Comparison of ENCODE assay signal across 8 cellular contexts in genomic region chr6:143842468-143842901, GRCh38. TPM values are rescaled to one million over a fixed set of nuclear protein-coding genes. Genes with fewer than 3 reads are reported as not detected.
DNase-seq lines count a peak whose midpoint lies in the region; ATAC-seq and TF ChIP-seq lines count a peak whose summit lies in the region.

No MANE protein-coding gene starts in this region.

- H3K36me3 ChIP-seq in H7 (replicated peaks; ENCODE audit: control insufficient read depth, insufficient read depth, low read length) (peaks cover 22% of the 10 kb centered on the region), heart right ventricle (peaks cover 0 to 32% (median 23%) of the 10 kb centered on the region in 9 donors)

- no peaks in the 10 kb centered on the region for H3K27me3 Mint-ChIP-seq in activated CD4-positive, alpha-beta memory T cell treated with anti-CD3 and anti-CD28 coated beads, Interleukin-2, amount 10 ng/mL, durations not matched to agents 7 days and 5 days

- peaks cover 0 to 19% (median 13%) of the 10 kb centered on the region in 9 donors for H3K4me1 ChIP-seq in heart right ventricle

- no peaks in the 10 kb centered on the region for H3K9me3 ChIP-seq in heart right ventricle

- peak overlapping the region; percentile 90 for H3K4me3 Mint-ChIP-seq in activated CD4-positive, alpha-beta memory T cell treated with anti-CD3 and anti-CD28 coated beads, Interleukin-2, amount 10 ng/mL, durations not matched to agents 7 days and 5 days

- peaks cover 20% of the 10 kb centered on the region for H3K4me1 Mint-ChIP-seq in activated CD4-positive, alpha-beta memory T cell treated with anti-CD3 and anti-CD28 coated beads, Interleukin-2, amount 10 ng/mL, durations not matched to agents 7 days and 5 days

- H3K27ac Mint-ChIP-seq in activated CD4-positive, alpha-beta memory T cell treated with anti-CD3 and anti-CD28 coated beads, Interleukin-2, amount 10 ng/mL, durations not matched to agents 7 days and 5 days: peak overlapping the region; percentile 91

- H3K4me3 ChIP-seq in H7 (ENCODE audit: insufficient read depth, low read depth, low read length): peak overlapping the region; percentile 91
- H3K4me3 ChIP-seq in heart right ventricle: peak overlapping the region; percentile 56 to 94 (median 78)

- H3K9me3 Mint-ChIP-seq in activated CD4-positive, alpha-beta memory T cell treated with anti-CD3 and anti-CD28 coated beads, Interleukin-2, amount 10 ng/mL, durations not matched to agents 7 days and 5 days: no peaks in the 10 kb centered on the region

- no peak for TF ChIP-seq CTCF in heart right ventricle (IDR thresholded peaks at IDR 0.05)

- H3K36me3 Mint-ChIP-seq in activated CD4-positive, alpha-beta memory T cell treated with anti-CD3 and anti-CD28 coated beads, Interleukin-2, amount 10 ng/mL, durations not matched to agents 7 days and 5 days (ENCODE audit: low read depth): peaks cover 26% of the 10 kb centered on the region

- POLR2A ChIA-PET in activated CD4-positive, alpha-beta memory T cell treated with anti-CD3 and anti-CD28 coated beads, Interleukin-2, amount 10 ng/mL, durations not matched to agents 7 days and 5 days (lab: Charles Lee): interaction anchor here (0.8 to 3.8 kb wide), 20 partner anchors 10 to 897 kb away, joined by 3 to 20 read pairs (median 6); partner anchors contain the start of genes ADAT2, HIVEP2, PEX3 and SF3B5

- H3K27ac ChIP-seq in heart right ventricle: peak overlapping the region; percentile 7 to 98 (median 92)

- H3K27me3 ChIP-seq in H7 (ENCODE audit: control insufficient read depth, insufficient read depth, low read length) (no peaks in the 10 kb centered on the region), heart right ventricle (no peaks in the 10 kb centered on the region)

- ATAC-seq in heart right ventricle: peak in 5 of 8 donors; percentile 46 to 68 (median 58)
- ATAC-seq in GM19452 (IDR thresholded peaks at IDR 0.05; ENCODE audit: unreplicated experiment): no peak
- ATAC-seq in GM19324 (IDR thresholded peaks at IDR 0.05; ENCODE audit: low FRiP score, unreplicated experiment): no peak
- ATAC-seq in HG03571 (IDR thresholded peaks at IDR 0.05; ENCODE audit: unreplicated experiment): no peak

- CTCF ChIA-PET in activated CD4-positive, alpha-beta memory T cell treated with anti-CD3 and anti-CD28 coated beads, Interleukin-2, amount 10 ng/mL, durations not matched to agents 7 days and 5 days (lab: Charles Lee): interaction anchor here (0.7 to 2.5 kb wide), 7 partner anchors 7 to 391 kb away, joined by 3 to 11 read pairs (median 5); no protein-coding TSS in a partner anchor

- WGBS in heart right ventricle, 2 donors: 36% methylated on average over 7 of the region's 7 CpGs

- intact Hi-C loops in heart right ventricle (cut with DNase I): loop anchor here in 8 of 10 donors (2.0 to 10.0 kb wide), 10 partner anchors 95 to 268 kb away; partner anchors contain the start of genes PHACTR2 (in 3 of the 8) and PLAGL1 (in 1 of the 8)

- DNase-seq in AG08395 (ENCODE audit: low spot score) (peak; percentile 53), H7 (peak; percentile 17), heart right ventricle (no peak), putamen (ENCODE audit: low spot score) (peak; percentile 9)
- DNase-seq in activated CD4-positive, alpha-beta memory T cell treated with anti-CD3 and anti-CD28 coated beads, Interleukin-2, amount 10 ng/mL, durations not matched to agents 7 days and 5 days: no peak

RNA-seq across cellular contexts. Expression of gene LTV1, which starts 0.7 kb away (rescaled TPM):
- total RNA-seq in H7 (2014; rRNA removed; shearing (Covaris generic)): 18.8 and 25.3 TPM in 2 replicates
- 10 to 100 TPM; 18.3 to 18.8 TPM for total RNA-seq in activated CD4-positive, alpha-beta memory T cell treated with anti-CD3 and anti-CD28 coated beads, Interleukin-2, amount 10 ng/mL, durations not matched to agents 7 days and 5 days
- total RNA-seq in heart right ventricle: 10 to 100 TPM in 8 of 10 donors, 1 to 10 TPM in 2; 6.9 to 19.4 (median 12.5) TPM
- polyA plus RNA-seq in heart right ventricle: 10 to 100 TPM in 1 of 2 donors, 1 to 10 TPM in 1; 9.7 to 22.4 TPM

RNA-seq across cellular contexts. Expression of gene ZC2HC1B, which starts 21.8 kb away (rescaled TPM):
- not detected in 2 replicates for total RNA-seq in H7 (2014; rRNA removed; shearing (Covaris generic))
- total RNA-seq in activated CD4-positive, alpha-beta memory T cell treated with anti-CD3 and anti-CD28 coated beads, Interleukin-2, amount 10 ng/mL, durations not matched to agents 7 days and 5 days: not detected
- total RNA-seq in heart right ventricle: under 1 TPM in 1 of 10 donors, not detected in 9; 0.28 TPM
- polyA plus RNA-seq in heart right ventricle: not detected

Comparison
In these comparisons a context has a peak if more than half of its experiments do, and no peak if none do; other contexts are left out.
1. DNase-seq: peak in AG08395 (single experiment), H7 (single experiment) and putamen (single experiment); none in activated CD4-positive, alpha-beta memory T cell treated with anti-CD3 and anti-CD28 coated beads, Interleukin-2, amount 10 ng/mL, durations not matched to agents 7 days and 5 days (single experiment) and heart right ventricle (0 of 2).
2. ATAC-seq: peak in heart right ventricle (5 of 8); none in GM19452 (single experiment), GM19324 (single experiment) and HG03571 (single experiment).